8 cellular contexts compared by ENCODE assay signal in the genomic region with DNA sequence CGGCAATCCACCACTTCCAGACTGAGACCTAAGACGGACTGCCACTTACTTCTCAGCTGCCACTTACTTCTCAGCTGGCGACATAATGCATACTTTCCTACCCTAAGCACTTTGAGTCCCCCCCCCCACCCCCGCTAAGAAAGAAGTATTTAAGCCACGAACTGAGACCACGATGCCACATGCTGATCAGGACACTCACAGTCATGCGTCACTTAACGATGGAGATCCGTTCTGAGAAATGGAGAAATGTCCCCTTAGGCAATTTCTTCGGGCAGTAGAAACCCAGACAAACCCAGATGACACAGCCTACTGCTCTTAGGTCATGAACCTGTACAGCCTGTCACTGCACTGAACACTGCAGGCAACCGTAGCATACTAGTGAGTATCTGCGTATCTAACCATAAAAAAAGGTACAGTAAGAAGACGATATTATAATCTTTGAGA. TPM values are rescaled to one million over a fixed set of nuclear protein-coding genes. Genes with fewer than 3 reads are reported as not detected.
A peak's percentile ranks its signal among the peaks of the same experiment; 100 is the strongest.
DNase-seq lines count a peak whose midpoint lies in the region; ATAC-seq, FAIRE-seq and TF ChIP-seq lines count a peak whose summit lies in the region.

No MANE protein-coding gene starts in this region.

- H3K4me3 ChIP-seq in Caco-2 (ENCODE audit: low read depth, low read length): peak overlapping the region; percentile 75
- H3K4me3 ChIP-seq in keratinocyte (ENCODE audit: control insufficient read depth in 2 of 3, extremely low read depth in 1 of 3, insufficient read depth in 2 of 3, low read depth in 1 of 3, low read length in 3 of 3): peak overlapping the region; percentile 75 to 94 (median 83)

- H3K27me3 ChIP-seq in Caco-2 (replicated peaks; ENCODE audit: control insufficient read depth, insufficient read depth, low read length) (no peaks in the 10 kb centered on the region), keratinocyte (ENCODE audit: control insufficient read depth, extremely low read depth, insufficient read depth, low read length) (no peaks in the 10 kb centered on the region)

- CTCF ChIA-PET in Caco-2 (lab: Charles Lee) (interaction anchor here (1.0 kb wide), 1 partner anchor 96 kb away, joined by 3 read pairs; no protein-coding TSS in a partner anchor), T-cell (lab: Charles Lee) (interaction anchor here in 1 of 2 donors (1.1 kb wide), 1 partner anchor 13 kb away, joined by 3 read pairs; no protein-coding TSS in a partner anchor)

- H3K9me3 ChIP-seq in Caco-2 (no peaks in the 10 kb centered on the region), keratinocyte (ENCODE audit: control insufficient read depth, low read depth, low read length) (no peaks in the 10 kb centered on the region)

- no peaks in the 10 kb centered on the region for H3K27me3 Mint-ChIP-seq in Caco-2 (ENCODE audit: insufficient read depth, unreplicated experiment)
- H3K27me3 Mint-ChIP-seq in T-cell: no peaks in the 10 kb centered on the region

- POLR2A ChIA-PET in Caco-2 (lab: Charles Lee): interaction anchor here (1.1 kb wide), 1 partner anchor 23 kb away, joined by 9 read pairs; no protein-coding TSS in a partner anchor
- POLR2A ChIA-PET in T-cell (lab: Charles Lee): interaction anchor here in 1 of 2 donors (1.0 to 1.8 kb wide), 2 partner anchors 13 to 35 kb away, joined by 5 to 7 read pairs; no protein-coding TSS in a partner anchor

- H3K79me2 ChIP-seq in keratinocyte (ENCODE audit: control insufficient read depth, insufficient read depth, low read length): peaks cover 49% of the 10 kb centered on the region

- H3K9me3 Mint-ChIP-seq in Caco-2 (ENCODE audit: unreplicated experiment) (no peaks in the 10 kb centered on the region), T-cell (no peaks in the 10 kb centered on the region)

- H3K27ac ChIP-seq in caudate nucleus (ENCODE audit: low read depth, low read length) (peak overlapping the region; percentile 98), keratinocyte (ENCODE audit: control insufficient read depth, insufficient read depth, low read length) (peak overlapping the region; percentile 92)

- DNase-seq in Caco-2 (peak in 1 of 2 experiments; percentile 46), HT1080 (ENCODE audit: low read depth) (peak; percentile 26), T-cell (peak in 33 of 34 experiments; percentile 7 to 69 (median 41)), caudate nucleus (lab: John Stamatoyannopoulos, UW) (peak in 11 of 61 donors; percentile 13 to 64 (median 47)), keratinocyte (ENCODE audit: low read depth, low spot score) (peak; percentile 61), GOT3 (lab: John Stamatoyannopoulos, UW) (no peak)
- DNase-seq in stimulated activated CD4-positive, alpha-beta T cell treated with anti-CD3 and anti-CD28 coated beads, Interleukin-2, amount 100 ng/mL, for 24 hours: peak; percentile 24 to 37

- H3K4me1 Mint-ChIP-seq in Caco-2 (ENCODE audit: low read depth, unreplicated experiment) (peaks cover 33% of the 10 kb centered on the region), T-cell (peaks cover 66 to 73% (median 71%) of the 10 kb centered on the region in 3 donors)

- H3K4me3 Mint-ChIP-seq in Caco-2 (ENCODE audit: unreplicated experiment) (peak overlapping the region; percentile 99), T-cell (peak overlapping the region; percentile 96 to 100 (median 96))

- ATAC-seq in GM19455 (IDR thresholded peaks at IDR 0.05; ENCODE audit: unreplicated experiment) (peak; percentile 37), T-cell (replicated peaks in 1 of 4) (peak; percentile 60 to 69 (median 64))

- H3K4me1 ChIP-seq in Caco-2: peaks cover 19% of the 10 kb centered on the region
- peaks cover 48% of the 10 kb centered on the region for H3K4me1 ChIP-seq in keratinocyte (ENCODE audit: control insufficient read depth, extremely low read depth, insufficient read depth, low read length)

- peak; percentile 43 for FAIRE-seq in keratinocyte (lab: Jason Lieb, UNC)

- no TSS peak for BruUV-seq in Caco-2 (replicated peaks; lab: Mats Ljungman, UMichigan)

- peak overlapping the region; percentile 96 for H3K27ac Mint-ChIP-seq in Caco-2 (ENCODE audit: unreplicated experiment)
- peak overlapping the region; percentile 97 to 98 for H3K27ac Mint-ChIP-seq in T-cell

- dilution Hi-C loops in keratinocyte (cut with MboI; ENCODE audit: extremely low pct_ligation_motif_present, low sequenced_read_pairs): no loop called here

- no peaks in the 10 kb centered on the region for H4K20me1 ChIP-seq in keratinocyte (ENCODE audit: control insufficient read depth, extremely low read depth, insufficient read depth, low read length)

- peak overlapping the region; percentile 92 for H2AFZ ChIP-seq in keratinocyte (ENCODE audit: control insufficient read depth, low read length)

- H3K9me1 ChIP-seq in keratinocyte (ENCODE audit: control insufficient read depth, extremely low read depth, insufficient read depth, low read length): no peaks in the 10 kb centered on the region

- TF ChIP-seq CTCF in Caco-2 (IDR thresholded peaks at IDR 0.05; ENCODE audit: insufficient read depth in 1 of 2, low read depth in 1 of 2, low read length in 1 of 2, severe bottlenecking in 1 of 2, unreplicated experiment in 1 of 2) (no peak), keratinocyte (optimal IDR thresholded peaks at IDR 0.05 in 1 of 3, IDR thresholded peaks at IDR 0.05 in 1 of 3, conservative IDR thresholded peaks at IDR 0.05 in 1 of 3; ENCODE audit: extremely low read depth in 1 of 3, insufficient read depth in 2 of 3, low read length in 3 of 3) (no peak)

- intact Hi-C loops in Caco-2 (cut with micrococcal nuclease; ENCODE audit: unreplicated experiment): loop anchor here (1.0 kb wide), 1 partner anchor 96 kb away; no protein-coding TSS in a partner anchor

- H3K9ac ChIP-seq in keratinocyte (ENCODE audit: control insufficient read depth, extremely low read depth, insufficient read depth, low read length): peak overlapping the region; percentile 97

- H3K4me2 ChIP-seq in keratinocyte (ENCODE audit: control insufficient read depth, extremely low read depth, insufficient read depth, low read depth, low read length): peak overlapping the region; percentile 99

- peaks cover 2% of the 10 kb centered on the region; the same call in 1 of the 2 replicates for H3K36me3 ChIP-seq in Caco-2 (ENCODE audit: control insufficient read depth, insufficient read depth, low read length)
- peaks cover 0 to 11% of the 10 kb centered on the region in 2 experiments for H3K36me3 ChIP-seq in keratinocyte (ENCODE audit: control insufficient read depth in 2 of 2, extremely low read depth in 1 of 2, insufficient read depth in 2 of 2, low read length in 2 of 2)

- H3K36me3 Mint-ChIP-seq in Caco-2 (ENCODE audit: insufficient read depth, unreplicated experiment): peaks cover 26% of the 10 kb centered on the region
- H3K36me3 Mint-ChIP-seq in T-cell: peaks cover under 1% of the 10 kb centered on the region

RNA-seq across cellular contexts. Expression of a gene that starts 0.7 kb away (rescaled TPM):
- total RNA-seq in Caco-2 (2022) (56.9 and 58.0 TPM in 2 replicates), T-cell (10 to 100 TPM; 23.6 to 42.4 (median 28.5) TPM)
- total RNA-seq in HT1080 (2014; rRNA removed; shearing (Covaris generic)): 17.1 and 19.1 TPM in 2 replicates
- polyA plus RNA-seq in HT1080 (2015; cell fraction: cytosol; rRNA removed): 26.9 and 30.2 TPM in 2 replicates
- polyA plus RNA-seq in HT1080 (2015; cell fraction: nucleus; rRNA removed): 36.6 and 42.1 TPM in 2 replicates
- 54.8 to 150 TPM (median 109 TPM) in 3 replicates for polyA plus RNA-seq in keratinocyte
- 181 TPM for polyA plus RNA-seq in keratinocyte (2011; ENCODE audit: low read depth)
- 29.1 and 70.4 TPM in 2 replicates for polyA plus RNA-seq in keratinocyte (2011; cell fraction: cytosol; rRNA removed)
- polyA plus RNA-seq in keratinocyte (2011; cell fraction: nucleus; rRNA removed): 152 and 195 TPM in 2 replicates
- 55.4 and 136 TPM in 2 replicates for polyA plus RNA-seq in keratinocyte (2012; ENCODE audit: low replicate concordance)
- polyA minus RNA-seq in keratinocyte: 25.6 to 52.1 TPM (median 50.6 TPM) in 3 replicates
- 49.1 TPM for polyA minus RNA-seq in keratinocyte (2011; cell fraction: cytosol; rRNA and poly(A)+ RNA removed)
- 150 and 198 TPM in 2 replicates for polyA minus RNA-seq in keratinocyte (2011; cell fraction: nucleus; rRNA and poly(A)+ RNA removed)

RNA-seq across cellular contexts. Expression of a gene that starts 45.1 kb away (rescaled TPM):
- total RNA-seq in Caco-2 (2022): not detected in 2 replicates
- total RNA-seq in HT1080 (2014; rRNA removed; shearing (Covaris generic)): not detected in 2 replicates
- polyA plus RNA-seq in HT1080 (2015; cell fraction: cytosol; rRNA removed): not detected in 2 replicates
- not detected in 2 replicates for polyA plus RNA-seq in HT1080 (2015; cell fraction: nucleus; rRNA removed)
- total RNA-seq in T-cell: not detected
- 0.01 to 0.03 TPM in 2 of 3 replicates, not detected in the other for polyA plus RNA-seq in keratinocyte
- polyA plus RNA-seq in keratinocyte (2011; ENCODE audit: low read depth): not detected
- not detected in 2 replicates for polyA plus RNA-seq in keratinocyte (2011; cell fraction: cytosol; rRNA removed)
- polyA plus RNA-seq in keratinocyte (2011; cell fraction: nucleus; rRNA removed): not detected in 2 replicates
- not detected in 2 replicates for polyA plus RNA-seq in keratinocyte (2012; ENCODE audit: low replicate concordance)
- not detected in 3 replicates for polyA minus RNA-seq in keratinocyte
- polyA minus RNA-seq in keratinocyte (2011; cell fraction: cytosol; rRNA and poly(A)+ RNA removed): not detected
- not detected in 2 replicates for polyA minus RNA-seq in keratinocyte (2011; cell fraction: nucleus; rRNA and poly(A)+ RNA removed)
